In the genomic region with DNA sequence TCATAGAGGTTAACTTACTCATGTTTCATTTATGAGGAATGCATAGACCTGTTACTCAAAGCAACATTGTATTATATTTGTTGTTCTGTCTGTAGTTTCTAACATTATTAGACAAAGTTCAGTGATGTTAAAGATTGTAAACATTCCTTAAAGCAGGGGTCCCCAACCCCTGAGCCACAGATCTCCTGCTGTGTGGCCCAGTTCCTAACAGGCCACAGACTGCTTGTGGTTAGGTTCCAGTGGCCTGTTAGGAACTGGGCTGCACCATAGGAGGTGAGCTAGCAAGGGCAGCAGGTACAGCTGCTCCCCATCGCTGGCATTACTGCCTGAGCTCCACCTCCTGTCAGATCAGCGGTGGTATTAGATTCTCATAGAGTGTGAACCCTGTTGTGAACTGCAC, we compare ENCODE assay signal across 21 cellular contexts.
DNase-seq lines count a peak whose midpoint lies in the region; ATAC-seq, FAIRE-seq and TF ChIP-seq lines count a peak whose summit lies in the region.
"Had no signal": no experiment of that assay in that cellular context is flagged by ENCODE, and none has a peak within 500 bp of the region (broad histone marks: within the 10 kb centered on the region; RNA-seq: fewer than 3 reads in every experiment).

No MANE protein-coding gene starts in this region.

- intact Hi-C loops in transverse colon (cut with DNase I; ENCODE audit: low total_unique reads) = no loop called here

- TF ChIP-seq POLR2A in transverse colon (IDR thresholded peaks at IDR 0.05) = no peak

- in situ Hi-C loops in transverse colon (cut with MboI; ENCODE audit: low pct_ligation_motif_present in 1 of 4, low pct_unique_long_range_greater_than_20kb in 1 of 4, low sequenced_read_pairs in 3 of 4) = no loop called here

- H3K36me3 ChIP-seq in transverse colon = no peaks in the 10 kb centered on the region
- H3K36me3 ChIP-seq: left lung, MG63, vagina had no signal

- no peak for FAIRE-seq in RCC 7860 (lab: Jason Lieb, UNC)

- no peak overlapping the region for H3K4me3 ChIP-seq in transverse colon
- H3K4me3 ChIP-seq: dorsolateral prefrontal cortex, left lung, MG63, testis, vagina had no signal

- peak; percentile 32 for ATAC-seq in SK-N-SH treated with all-trans-retinoic acid at 6 μM for 48 hours
- no peak for ATAC-seq in GM18517 (IDR thresholded peaks at IDR 0.05; ENCODE audit: unreplicated experiment)
- ATAC-seq: natural killer cell treated with Interleukin-12 subunit alpha and Interleukin-12 subunit beta and Interleukin-15 and Interleukin-18, amount 100 ng/mL, for 72 hours; stimulated activated effector memory CD8-positive, alpha-beta T cell treated with anti-CD3 and anti-CD28 coated beads, Interleukin-12 subunit alpha, Interleukin-12 subunit beta, amount 100 ng/mL, for 72 hours had no signal

- WGBS in transverse colon (ENCODE audit: low coverage in 1 of 2), 2 donors = 96% methylated on average over 2 of the region's 2 CpGs; no CpG with 5 or more reads in 1 of the 2 donors

- peak; percentile 53 for DNase-seq in H4 (ENCODE audit: low spot score)
- peak; percentile 31 for DNase-seq in iris pigment epithelial cell (ENCODE audit: low read depth)
- DNase-seq in transverse colon = no peak
- no peak for DNase-seq in HCEC 1CT
- DNase-seq in RCC 7860 (ENCODE audit: low spot score) = no peak
- DNase-seq: activated CD4-positive, CD25-positive, alpha-beta regulatory T cell treated with anti-CD3 and anti-CD28 coated beads, Interleukin-2, amount 50 U/mL, for 72 hours; activated T-cell treated with anti-CD3 and anti-CD28 coated beads, Interleukin-2, amount 50 U/mL, for 1 hour; DND-41; dorsolateral prefrontal cortex; H9; left lung; MG63; NCI-H1417; NCI-H510A treated with DMSO at 0.1 percent for 48 hours; stimulated activated CD4-positive, alpha-beta T cell treated with anti-CD3 and anti-CD28 coated beads, Interleukin-1b, Interleukin-23, amount 100 ng/mL, for 48 hours; testis had no signal

- no peaks in the 10 kb centered on the region for H3K27me3 ChIP-seq in transverse colon
- H3K27me3 ChIP-seq: dorsolateral prefrontal cortex, left lung, MG63, testis, vagina had no signal

- H3K4me1 ChIP-seq in transverse colon = peaks cover 0 to 5% (median 0%) of the 10 kb centered on the region in 4 donors
- H3K4me1 ChIP-seq: testis had no signal

- no peak for TF ChIP-seq CTCF in transverse colon (IDR thresholded peaks at IDR 0.05)

- TF ChIP-seq EP300 in transverse colon (IDR thresholded peaks at IDR 0.05; ENCODE audit: low read depth) = no peak

- no peaks in the 10 kb centered on the region for H3K9me3 ChIP-seq in transverse colon
- H3K9me3 ChIP-seq: left lung, MG63, testis, vagina had no signal

- H3K27ac ChIP-seq in transverse colon = no peak overlapping the region
- H3K27ac ChIP-seq: left lung, testis, vagina had no signal

TF ChIP-seq in SK-N-SH treated with all-trans-retinoic acid at 6 μM for 48 hours, 23 proteins besides CTCF, POLR2A, EP300 and RAD21:
- TF ChIP-seq RARB (CRISPR knock-in tag; IDR thresholded peaks at IDR 0.05) (no peak), OSR1 (CRISPR knock-in tag; IDR thresholded peaks at IDR 0.05) (no peak), TOX (CRISPR knock-in tag; IDR thresholded peaks at IDR 0.05; ENCODE audit: borderline replicate concordance) (no peak), SNAI2 (CRISPR knock-in tag; IDR thresholded peaks at IDR 0.05) (no peak), ZNF8 (CRISPR knock-in tag; IDR thresholded peaks at IDR 0.05) (no peak), ARNTL (CRISPR knock-in tag; IDR thresholded peaks at IDR 0.05; ENCODE audit: borderline replicate concordance, low read depth) (no peak), ZFP30 (CRISPR knock-in tag; IDR thresholded peaks at IDR 0.05) (no peak)
- TF ChIP-seq, protein P1, sequence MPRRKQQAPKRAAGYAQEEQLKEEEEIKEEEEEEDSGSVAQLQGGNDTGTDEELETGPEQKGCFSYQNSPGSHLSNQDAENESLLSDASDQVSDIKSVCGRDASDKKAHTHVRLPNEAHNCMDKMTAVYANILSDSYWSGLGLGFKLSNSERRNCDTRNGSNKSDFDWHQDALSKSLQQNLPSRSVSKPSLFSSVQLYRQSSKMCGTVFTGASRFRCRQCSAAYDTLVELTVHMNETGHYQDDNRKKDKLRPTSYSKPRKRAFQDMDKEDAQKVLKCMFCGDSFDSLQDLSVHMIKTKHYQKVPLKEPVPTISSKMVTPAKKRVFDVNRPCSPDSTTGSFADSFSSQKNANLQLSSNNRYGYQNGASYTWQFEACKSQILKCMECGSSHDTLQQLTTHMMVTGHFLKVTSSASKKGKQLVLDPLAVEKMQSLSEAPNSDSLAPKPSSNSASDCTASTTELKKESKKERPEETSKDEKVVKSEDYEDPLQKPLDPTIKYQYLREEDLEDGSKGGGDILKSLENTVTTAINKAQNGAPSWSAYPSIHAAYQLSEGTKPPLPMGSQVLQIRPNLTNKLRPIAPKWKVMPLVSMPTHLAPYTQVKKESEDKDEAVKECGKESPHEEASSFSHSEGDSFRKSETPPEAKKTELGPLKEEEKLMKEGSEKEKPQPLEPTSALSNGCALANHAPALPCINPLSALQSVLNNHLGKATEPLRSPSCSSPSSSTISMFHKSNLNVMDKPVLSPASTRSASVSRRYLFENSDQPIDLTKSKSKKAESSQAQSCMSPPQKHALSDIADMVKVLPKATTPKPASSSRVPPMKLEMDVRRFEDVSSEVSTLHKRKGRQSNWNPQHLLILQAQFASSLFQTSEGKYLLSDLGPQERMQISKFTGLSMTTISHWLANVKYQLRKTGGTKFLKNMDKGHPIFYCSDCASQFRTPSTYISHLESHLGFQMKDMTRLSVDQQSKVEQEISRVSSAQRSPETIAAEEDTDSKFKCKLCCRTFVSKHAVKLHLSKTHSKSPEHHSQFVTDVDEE (CRISPR knock-in tag; IDR thresholded peaks at IDR 0.05) = no peak
- TF ChIP-seq, protein P2, sequence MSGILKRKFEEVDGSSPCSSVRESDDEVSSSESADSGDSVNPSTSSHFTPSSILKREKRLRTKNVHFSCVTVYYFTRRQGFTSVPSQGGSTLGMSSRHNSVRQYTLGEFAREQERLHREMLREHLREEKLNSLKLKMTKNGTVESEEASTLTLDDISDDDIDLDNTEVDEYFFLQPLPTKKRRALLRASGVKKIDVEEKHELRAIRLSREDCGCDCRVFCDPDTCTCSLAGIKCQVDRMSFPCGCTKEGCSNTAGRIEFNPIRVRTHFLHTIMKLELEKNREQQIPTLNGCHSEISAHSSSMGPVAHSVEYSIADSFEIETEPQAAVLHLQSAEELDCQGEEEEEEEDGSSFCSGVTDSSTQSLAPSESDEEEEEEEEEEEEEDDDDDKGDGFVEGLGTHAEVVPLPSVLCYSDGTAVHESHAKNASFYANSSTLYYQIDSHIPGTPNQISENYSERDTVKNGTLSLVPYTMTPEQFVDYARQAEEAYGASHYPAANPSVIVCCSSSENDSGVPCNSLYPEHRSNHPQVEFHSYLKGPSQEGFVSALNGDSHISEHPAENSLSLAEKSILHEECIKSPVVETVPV (CRISPR knock-in tag; IDR thresholded peaks at IDR 0.05) = no peak

Comparison
In these comparisons a context has a peak if more than half of its experiments do, and no peak if none do; other contexts are left out.
1. DNase-seq: peak in H4 (single experiment) and iris pigment epithelial cell (single experiment); none in transverse colon (single experiment), HCEC 1CT (single experiment) and RCC 7860 (single experiment).